ENCODE assay signal across 8 cellular contexts in genomic region chr1:6700853-6701436, GRCh38. TPM values are rescaled to one million over a fixed set of nuclear protein-coding genes. Genes with fewer than 3 reads are reported as not detected.
A peak's percentile ranks its signal among the peaks of the same experiment; 100 is the strongest.
DNase-seq lines count a peak whose midpoint lies in the region; ATAC-seq and TF ChIP-seq lines count a peak whose summit lies in the region.

No MANE protein-coding gene starts in this region.

- H3K27ac ChIP-seq in PC-9 (no peak overlapping the region), neutrophil (peak overlapping the region; percentile 50)

- peak overlapping the region; percentile 75 for H2AFZ ChIP-seq in PC-9

- no TSS peak for BruUV-seq in PC-9 (replicated peaks; lab: Mats Ljungman, UMichigan)

- no peak for TF ChIP-seq CTCF in PC-9 (conservative IDR thresholded peaks at IDR 0.05)
- no peak for TF ChIP-seq CTCF in endothelial cell (IDR thresholded peaks at IDR 0.05; ENCODE audit: unreplicated experiment)
- no peak for TF ChIP-seq CTCF in neutrophil (IDR thresholded peaks at IDR 0.05)

- H3K27me3 ChIP-seq in PC-9 (ENCODE audit: insufficient read depth, low read depth): no peaks in the 10 kb centered on the region
- H3K27me3 ChIP-seq in neutrophil: no peaks in the 10 kb centered on the region

- 0 out of 2 replicates have a peak, but pooled peaks cover 6% of the 10 kb centered on the region for H3K4me1 ChIP-seq in PC-9 (replicated peaks; ENCODE audit: insufficient read depth)
- peaks cover 12 to 13% of the 10 kb centered on the region in 2 experiments for H3K4me1 ChIP-seq in neutrophil (ENCODE audit: control insufficient read depth in 1 of 2, insufficient read depth in 1 of 2, low read depth in 1 of 2, low read length in 1 of 2)

- peak; percentile 8 for ATAC-seq in GM19455 (IDR thresholded peaks at IDR 0.05; ENCODE audit: unreplicated experiment)
- no peak for ATAC-seq in HG02885 (IDR thresholded peaks at IDR 0.05; ENCODE audit: poor library complexity, unreplicated experiment)

- intact Hi-C loops in PC-9 (cut with micrococcal nuclease; ENCODE audit: unreplicated experiment): no loop called here

- no peaks in the 10 kb centered on the region for H3K36me3 Mint-ChIP-seq in endothelial cell (ENCODE audit: low read depth, unreplicated experiment)

- POLR2A ChIA-PET in PC-9 (lab: Charles Lee; ENCODE audit: unreplicated experiment): interaction anchor here (0.6 to 0.7 kb wide), 2 partner anchors 701 to 1378 kb away, joined by 3 to 4 read pairs; no protein-coding TSS in a partner anchor

- H3K79me2 ChIP-seq in PC-9 (ENCODE audit: low read depth): peaks cover 35% of the 10 kb centered on the region

- peaks cover 13% of the 10 kb centered on the region; the same call in 1 of the 2 replicates for H4K20me1 ChIP-seq in PC-9 (ENCODE audit: insufficient read depth)

- H3K9me3 Mint-ChIP-seq in endothelial cell (ENCODE audit: unreplicated experiment): no peaks in the 10 kb centered on the region

- H3F3A ChIP-seq in PC-9 (ENCODE audit: insufficient read depth, low read depth): no peaks in the 10 kb centered on the region

- no peak for DNase-seq in PC-9
- no peak for DNase-seq in endothelial cell (ENCODE audit: low spot score)
- DNase-seq in SKM-1 treated with dmso at 0.1 percent for 144 hours (lab: John Stamatoyannopoulos, UW; ENCODE audit: unreplicated experiment): no peak
- DNase-seq in SKM-1 (lab: John Stamatoyannopoulos, UW; ENCODE audit: unreplicated experiment): no peak
- no peak for DNase-seq in NCI-H2171 (lab: John Stamatoyannopoulos, UW)

- peak overlapping the region; percentile 80 for H3K4me2 ChIP-seq in PC-9

- H3K4me3 ChIP-seq in PC-9 (peak overlapping the region; percentile 81), neutrophil (ENCODE audit: low read depth in 1 of 2, low read length in 1 of 2) (peak overlapping the region; percentile 74 to 80)

- peaks cover 7% of the 10 kb centered on the region for H3K4me1 Mint-ChIP-seq in endothelial cell (ENCODE audit: unreplicated experiment)

- H3K4me3 Mint-ChIP-seq in endothelial cell (ENCODE audit: unreplicated experiment): peak overlapping the region; percentile 97

- no peaks in the 10 kb centered on the region for H3K9me3 ChIP-seq in PC-9 (ENCODE audit: insufficient read depth, low read depth)
- H3K9me3 ChIP-seq in neutrophil: no peaks in the 10 kb centered on the region

- CTCF ChIA-PET in PC-9 (lab: Charles Lee): interaction anchor here (0.6 to 0.9 kb wide), 2 partner anchors 84 to 533 kb away, joined by 5 to 13 read pairs; partner anchors contain the start of gene CAMTA1

- peaks cover 4% of the 10 kb centered on the region for H3K27me3 Mint-ChIP-seq in endothelial cell (ENCODE audit: unreplicated experiment)

- peak overlapping the region; percentile 88 for H3K27ac Mint-ChIP-seq in endothelial cell (ENCODE audit: unreplicated experiment)

- no peaks in the 10 kb centered on the region for H3K36me3 ChIP-seq in PC-9 (ENCODE audit: low read depth)
- no peaks in the 10 kb centered on the region for H3K36me3 ChIP-seq in neutrophil

- no peaks in the 10 kb centered on the region for H3K9me2 ChIP-seq in PC-9 (ENCODE audit: insufficient read depth)

RNA-seq across cellular contexts. Expression of gene DNAJC11, which starts 0.7 kb away (rescaled TPM):
- 49.2 and 52.8 TPM in 2 replicates for total RNA-seq in PC-9 (2021)
- total RNA-seq in endothelial cell (ENCODE audit: unreplicated experiment): 57.0 TPM
